Comparison of ENCODE assay signal across 1 cellular context in the genomic region with DNA sequence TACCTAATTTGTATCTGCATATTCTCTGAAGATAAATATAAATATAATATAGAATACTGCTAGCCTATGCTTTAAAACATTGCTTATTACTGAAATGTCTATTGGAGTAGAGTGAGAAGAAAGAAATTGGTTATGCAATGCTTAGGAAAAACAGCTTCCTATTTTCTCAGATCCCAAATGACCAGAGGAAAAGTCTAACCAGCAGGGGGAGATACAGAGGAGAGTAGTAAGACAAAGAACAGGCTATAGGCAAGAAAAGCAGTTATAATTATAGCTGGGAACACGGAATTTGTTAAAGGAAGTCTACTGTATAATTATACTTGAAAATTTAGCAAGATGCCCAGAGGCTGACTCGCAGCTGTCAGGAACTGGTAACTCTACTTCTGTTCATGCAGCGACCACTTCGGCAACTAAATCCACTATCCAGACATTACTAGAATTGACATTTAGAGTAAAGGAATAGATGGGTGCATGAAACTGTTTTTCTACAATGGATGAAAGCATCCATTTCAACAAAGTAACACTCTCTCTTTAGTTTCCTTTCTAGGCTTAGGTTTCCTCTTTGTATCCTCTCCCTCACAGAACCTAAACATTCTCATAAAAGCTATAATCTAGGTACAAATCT.
TF ChIP-seq lines count a peak whose summit lies in the region.

No MANE protein-coding gene starts in this region.

TF ChIP-seq in K562, 482 proteins besides CTCF, POLR2A, EP300 and RAD21 (continued from another document):
- TF ChIP-seq, protein P1, sequence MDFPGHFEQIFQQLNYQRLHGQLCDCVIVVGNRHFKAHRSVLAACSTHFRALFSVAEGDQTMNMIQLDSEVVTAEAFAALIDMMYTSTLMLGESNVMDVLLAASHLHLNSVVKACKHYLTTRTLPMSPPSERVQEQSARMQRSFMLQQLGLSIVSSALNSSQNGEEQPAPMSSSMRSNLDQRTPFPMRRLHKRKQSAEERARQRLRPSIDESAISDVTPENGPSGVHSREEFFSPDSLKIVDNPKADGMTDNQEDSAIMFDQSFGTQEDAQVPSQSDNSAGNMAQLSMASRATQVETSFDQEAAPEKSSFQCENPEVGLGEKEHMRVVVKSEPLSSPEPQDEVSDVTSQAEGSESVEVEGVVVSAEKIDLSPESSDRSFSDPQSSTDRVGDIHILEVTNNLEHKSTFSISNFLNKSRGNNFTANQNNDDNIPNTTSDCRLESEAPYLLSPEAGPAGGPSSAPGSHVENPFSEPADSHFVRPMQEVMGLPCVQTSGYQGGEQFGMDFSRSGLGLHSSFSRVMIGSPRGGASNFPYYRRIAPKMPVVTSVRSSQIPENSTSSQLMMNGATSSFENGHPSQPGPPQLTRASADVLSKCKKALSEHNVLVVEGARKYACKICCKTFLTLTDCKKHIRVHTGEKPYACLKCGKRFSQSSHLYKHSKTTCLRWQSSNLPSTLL (IDR thresholded peaks at IDR 0.05), result no peak
- TF ChIP-seq, protein P2, sequence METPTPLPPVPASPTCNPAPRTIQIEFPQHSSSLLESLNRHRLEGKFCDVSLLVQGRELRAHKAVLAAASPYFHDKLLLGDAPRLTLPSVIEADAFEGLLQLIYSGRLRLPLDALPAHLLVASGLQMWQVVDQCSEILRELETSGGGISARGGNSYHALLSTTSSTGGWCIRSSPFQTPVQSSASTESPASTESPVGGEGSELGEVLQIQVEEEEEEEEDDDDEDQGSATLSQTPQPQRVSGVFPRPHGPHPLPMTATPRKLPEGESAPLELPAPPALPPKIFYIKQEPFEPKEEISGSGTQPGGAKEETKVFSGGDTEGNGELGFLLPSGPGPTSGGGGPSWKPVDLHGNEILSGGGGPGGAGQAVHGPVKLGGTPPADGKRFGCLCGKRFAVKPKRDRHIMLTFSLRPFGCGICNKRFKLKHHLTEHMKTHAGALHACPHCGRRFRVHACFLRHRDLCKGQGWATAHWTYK (CRISPR knock-in tag; IDR thresholded peaks at IDR 0.05), result no peak
- TF ChIP-seq NCOA1 (IDR thresholded peaks at IDR 0.05; ENCODE audit: low read depth), result no peak
- TF ChIP-seq CHD1 (IDR thresholded peaks at IDR 0.05; ENCODE audit: low read length), result no peak
- 0 out of 2 replicates have a peak, but pooled peaks have one; percentile 29 for TF ChIP-seq NBN (IDR thresholded peaks at IDR 0.05; ENCODE audit: low read depth)
- TF ChIP-seq, protein P3, sequence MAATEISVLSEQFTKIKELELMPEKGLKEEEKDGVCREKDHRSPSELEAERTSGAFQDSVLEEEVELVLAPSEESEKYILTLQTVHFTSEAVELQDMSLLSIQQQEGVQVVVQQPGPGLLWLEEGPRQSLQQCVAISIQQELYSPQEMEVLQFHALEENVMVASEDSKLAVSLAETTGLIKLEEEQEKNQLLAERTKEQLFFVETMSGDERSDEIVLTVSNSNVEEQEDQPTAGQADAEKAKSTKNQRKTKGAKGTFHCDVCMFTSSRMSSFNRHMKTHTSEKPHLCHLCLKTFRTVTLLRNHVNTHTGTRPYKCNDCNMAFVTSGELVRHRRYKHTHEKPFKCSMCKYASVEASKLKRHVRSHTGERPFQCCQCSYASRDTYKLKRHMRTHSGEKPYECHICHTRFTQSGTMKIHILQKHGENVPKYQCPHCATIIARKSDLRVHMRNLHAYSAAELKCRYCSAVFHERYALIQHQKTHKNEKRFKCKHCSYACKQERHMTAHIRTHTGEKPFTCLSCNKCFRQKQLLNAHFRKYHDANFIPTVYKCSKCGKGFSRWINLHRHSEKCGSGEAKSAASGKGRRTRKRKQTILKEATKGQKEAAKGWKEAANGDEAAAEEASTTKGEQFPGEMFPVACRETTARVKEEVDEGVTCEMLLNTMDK (IDR thresholded peaks at IDR 0.05; ENCODE audit: borderline replicate concordance, insufficient read depth, low read depth, low read length, poor library complexity, severe bottlenecking), result no peak
- TF ChIP-seq HMG20B (CRISPR knock-in tag; IDR thresholded peaks at IDR 0.05), result no peak
- no peak for TF ChIP-seq YBX1 (IDR thresholded peaks at IDR 0.05)
- no peak for TF ChIP-seq GATAD2B (IDR thresholded peaks at IDR 0.05; ENCODE audit: borderline replicate concordance)
- TF ChIP-seq, protein P4, sequence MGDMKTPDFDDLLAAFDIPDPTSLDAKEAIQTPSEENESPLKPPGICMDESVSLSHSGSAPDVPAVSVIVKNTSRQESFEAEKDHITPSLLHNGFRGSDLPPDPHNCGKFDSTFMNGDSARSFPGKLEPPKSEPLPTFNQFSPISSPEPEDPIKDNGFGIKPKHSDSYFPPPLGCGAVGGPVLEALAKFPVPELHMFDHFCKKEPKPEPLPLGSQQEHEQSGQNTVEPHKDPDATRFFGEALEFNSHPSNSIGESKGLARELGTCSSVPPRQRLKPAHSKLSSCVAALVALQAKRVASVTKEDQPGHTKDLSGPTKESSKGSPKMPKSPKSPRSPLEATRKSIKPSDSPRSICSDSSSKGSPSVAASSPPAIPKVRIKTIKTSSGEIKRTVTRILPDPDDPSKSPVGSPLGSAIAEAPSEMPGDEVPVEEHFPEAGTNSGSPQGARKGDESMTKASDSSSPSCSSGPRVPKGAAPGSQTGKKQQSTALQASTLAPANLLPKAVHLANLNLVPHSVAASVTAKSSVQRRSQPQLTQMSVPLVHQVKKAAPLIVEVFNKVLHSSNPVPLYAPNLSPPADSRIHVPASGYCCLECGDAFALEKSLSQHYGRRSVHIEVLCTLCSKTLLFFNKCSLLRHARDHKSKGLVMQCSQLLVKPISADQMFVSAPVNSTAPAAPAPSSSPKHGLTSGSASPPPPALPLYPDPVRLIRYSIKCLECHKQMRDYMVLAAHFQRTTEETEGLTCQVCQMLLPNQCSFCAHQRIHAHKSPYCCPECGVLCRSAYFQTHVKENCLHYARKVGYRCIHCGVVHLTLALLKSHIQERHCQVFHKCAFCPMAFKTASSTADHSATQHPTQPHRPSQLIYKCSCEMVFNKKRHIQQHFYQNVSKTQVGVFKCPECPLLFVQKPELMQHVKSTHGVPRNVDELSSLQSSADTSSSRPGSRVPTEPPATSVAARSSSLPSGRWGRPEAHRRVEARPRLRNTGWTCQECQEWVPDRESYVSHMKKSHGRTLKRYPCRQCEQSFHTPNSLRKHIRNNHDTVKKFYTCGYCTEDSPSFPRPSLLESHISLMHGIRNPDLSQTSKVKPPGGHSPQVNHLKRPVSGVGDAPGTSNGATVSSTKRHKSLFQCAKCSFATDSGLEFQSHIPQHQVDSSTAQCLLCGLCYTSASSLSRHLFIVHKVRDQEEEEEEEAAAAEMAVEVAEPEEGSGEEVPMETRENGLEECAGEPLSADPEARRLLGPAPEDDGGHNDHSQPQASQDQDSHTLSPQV (IDR thresholded peaks at IDR 0.05), result 0 out of 2 replicates have a peak, but pooled peaks have one; percentile 25
- no peak for TF ChIP-seq CEBPG (CRISPR knock-in tag; IDR thresholded peaks at IDR 0.05)
- peak; percentile 76 to 82 for TF ChIP-seq CEBPG (tag; conservative IDR thresholded peaks at IDR 0.05 in 1 of 2, IDR thresholded peaks at IDR 0.05 in 1 of 2)
- TF ChIP-seq, protein P5, sequence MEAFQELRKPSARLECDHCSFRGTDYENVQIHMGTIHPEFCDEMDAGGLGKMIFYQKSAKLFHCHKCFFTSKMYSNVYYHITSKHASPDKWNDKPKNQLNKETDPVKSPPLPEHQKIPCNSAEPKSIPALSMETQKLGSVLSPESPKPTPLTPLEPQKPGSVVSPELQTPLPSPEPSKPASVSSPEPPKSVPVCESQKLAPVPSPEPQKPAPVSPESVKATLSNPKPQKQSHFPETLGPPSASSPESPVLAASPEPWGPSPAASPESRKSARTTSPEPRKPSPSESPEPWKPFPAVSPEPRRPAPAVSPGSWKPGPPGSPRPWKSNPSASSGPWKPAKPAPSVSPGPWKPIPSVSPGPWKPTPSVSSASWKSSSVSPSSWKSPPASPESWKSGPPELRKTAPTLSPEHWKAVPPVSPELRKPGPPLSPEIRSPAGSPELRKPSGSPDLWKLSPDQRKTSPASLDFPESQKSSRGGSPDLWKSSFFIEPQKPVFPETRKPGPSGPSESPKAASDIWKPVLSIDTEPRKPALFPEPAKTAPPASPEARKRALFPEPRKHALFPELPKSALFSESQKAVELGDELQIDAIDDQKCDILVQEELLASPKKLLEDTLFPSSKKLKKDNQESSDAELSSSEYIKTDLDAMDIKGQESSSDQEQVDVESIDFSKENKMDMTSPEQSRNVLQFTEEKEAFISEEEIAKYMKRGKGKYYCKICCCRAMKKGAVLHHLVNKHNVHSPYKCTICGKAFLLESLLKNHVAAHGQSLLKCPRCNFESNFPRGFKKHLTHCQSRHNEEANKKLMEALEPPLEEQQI (IDR thresholded peaks at IDR 0.05), result 0 out of 2 replicates have a peak, but pooled peaks have one; percentile 21
- peak; percentile 83 for TF ChIP-seq CEBPB (tag; IDR thresholded peaks at IDR 0.05)
- no peak for TF ChIP-seq SP1 (CRISPR knock-in tag; IDR thresholded peaks at IDR 0.05)
- no peak for TF ChIP-seq NR3C1 (CRISPR knock-in tag; IDR thresholded peaks at IDR 0.05)
- TF ChIP-seq, protein P6, sequence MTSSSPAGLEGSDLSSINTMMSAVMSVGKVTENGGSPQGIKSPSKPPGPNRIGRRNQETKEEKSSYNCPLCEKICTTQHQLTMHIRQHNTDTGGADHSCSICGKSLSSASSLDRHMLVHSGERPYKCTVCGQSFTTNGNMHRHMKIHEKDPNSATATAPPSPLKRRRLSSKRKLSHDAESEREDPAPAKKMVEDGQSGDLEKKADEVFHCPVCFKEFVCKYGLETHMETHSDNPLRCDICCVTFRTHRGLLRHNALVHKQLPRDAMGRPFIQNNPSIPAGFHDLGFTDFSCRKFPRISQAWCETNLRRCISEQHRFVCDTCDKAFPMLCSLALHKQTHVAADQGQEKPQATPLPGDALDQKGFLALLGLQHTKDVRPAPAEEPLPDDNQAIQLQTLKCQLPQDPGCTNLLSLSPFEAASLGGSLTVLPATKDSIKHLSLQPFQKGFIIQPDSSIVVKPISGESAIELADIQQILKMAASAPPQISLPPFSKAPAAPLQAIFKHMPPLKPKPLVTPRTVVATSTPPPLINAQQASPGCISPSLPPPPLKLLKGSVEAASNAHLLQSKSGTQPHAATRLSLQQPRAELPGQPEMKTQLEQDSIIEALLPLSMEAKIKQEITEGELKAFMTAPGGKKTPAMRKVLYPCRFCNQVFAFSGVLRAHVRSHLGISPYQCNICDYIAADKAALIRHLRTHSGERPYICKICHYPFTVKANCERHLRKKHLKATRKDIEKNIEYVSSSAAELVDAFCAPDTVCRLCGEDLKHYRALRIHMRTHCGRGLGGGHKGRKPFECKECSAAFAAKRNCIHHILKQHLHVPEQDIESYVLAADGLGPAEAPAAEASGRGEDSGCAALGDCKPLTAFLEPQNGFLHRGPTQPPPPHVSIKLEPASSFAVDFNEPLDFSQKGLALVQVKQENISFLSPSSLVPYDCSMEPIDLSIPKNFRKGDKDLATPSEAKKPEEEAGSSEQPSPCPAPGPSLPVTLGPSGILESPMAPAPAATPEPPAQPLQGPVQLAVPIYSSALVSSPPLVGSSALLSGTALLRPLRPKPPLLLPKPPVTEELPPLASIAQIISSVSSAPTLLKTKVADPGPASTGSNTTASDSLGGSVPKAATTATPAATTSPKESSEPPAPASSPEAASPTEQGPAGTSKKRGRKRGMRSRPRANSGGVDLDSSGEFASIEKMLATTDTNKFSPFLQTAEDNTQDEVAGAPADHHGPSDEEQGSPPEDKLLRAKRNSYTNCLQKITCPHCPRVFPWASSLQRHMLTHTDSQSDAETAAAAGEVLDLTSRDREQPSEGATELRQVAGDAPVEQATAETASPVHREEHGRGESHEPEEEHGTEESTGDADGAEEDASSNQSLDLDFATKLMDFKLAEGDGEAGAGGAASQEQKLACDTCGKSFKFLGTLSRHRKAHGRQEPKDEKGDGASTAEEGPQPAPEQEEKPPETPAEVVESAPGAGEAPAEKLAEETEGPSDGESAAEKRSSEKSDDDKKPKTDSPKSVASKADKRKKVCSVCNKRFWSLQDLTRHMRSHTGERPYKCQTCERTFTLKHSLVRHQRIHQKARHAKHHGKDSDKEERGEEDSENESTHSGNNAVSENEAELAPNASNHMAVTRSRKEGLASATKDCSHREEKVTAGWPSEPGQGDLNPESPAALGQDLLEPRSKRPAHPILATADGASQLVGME (CRISPR knock-in tag; IDR thresholded peaks at IDR 0.05), result no peak
